ENCODE assay signal across 18 cellular contexts in genomic region chr15:56948000-56948765, GRCh38. TPM values are rescaled to one million over a fixed set of nuclear protein-coding genes. Genes with fewer than 3 reads are reported as not detected.
DNase-seq lines count a peak whose midpoint lies in the region; ATAC-seq and TF ChIP-seq lines count a peak whose summit lies in the region.
"Had no signal": no experiment of that assay in that cellular context is flagged by ENCODE, and none has a peak within 500 bp of the region (broad histone marks: within the 10 kb centered on the region; RNA-seq: fewer than 3 reads in every experiment).

No MANE protein-coding gene starts in this region.

- no peak overlapping the region for H4K91ac ChIP-seq in mesenchymal stem cell (ENCODE audit: low read length)

- no peaks in the 10 kb centered on the region for H3K4me1 ChIP-seq in mesenchymal stem cell (ENCODE audit: control insufficient read depth, insufficient read depth, low read depth, low read length)
- peaks cover 3% of the 10 kb centered on the region for H3K4me1 ChIP-seq in smooth muscle cell (ENCODE audit: low read depth)
- H3K4me1 ChIP-seq: Caco-2 had no signal

- peaks cover 100% of the 10 kb centered on the region for H3K79me2 ChIP-seq in smooth muscle cell (ENCODE audit: low read depth)

- H3K4ac ChIP-seq in mesenchymal stem cell (ENCODE audit: low read depth in 1 of 2, low read length in 2 of 2) = no peak overlapping the region

- DNase-seq in NB4 (ENCODE audit: low read depth) = peak; percentile 15
- peak; percentile 68 for DNase-seq in choroid plexus epithelial cell (ENCODE audit: low read depth)
- peak; percentile 46 for DNase-seq in mesenchymal stem cell
- no peak for DNase-seq in smooth muscle cell (lab: John Stamatoyannopoulos, UW; ENCODE audit: unreplicated experiment)
- DNase-seq in head of caudate nucleus = no peak
- DNase-seq in NCI-H1417 (lab: John Stamatoyannopoulos, UW) = no peak
- DNase-seq: activated CD4-positive, alpha-beta T cell treated with anti-CD3 and anti-CD28 coated beads, Interleukin-2, amount 50 U/mL, for 1 hour; Caco-2; MM.1S; natural killer cell; NCI-H187; NCI-H82; SHP77; stimulated activated CD4-positive, alpha-beta T cell treated with anti-CD3 and anti-CD28 coated beads, Interleukin-4, amount 100 ng/mL, for 24 hours; stimulated activated naive CD8-positive, alpha-beta T cell treated with anti-CD3 and anti-CD28 coated beads, Interleukin-15, amount 100 ng/mL, for 72 hours; upper lobe of right lung had no signal

- no peak overlapping the region for H3K18ac ChIP-seq in mesenchymal stem cell (ENCODE audit: low read depth in 1 of 2, low read length in 2 of 2)

- no peak overlapping the region for H2BK120ac ChIP-seq in mesenchymal stem cell (ENCODE audit: low read depth, low read length)

- peaks cover 81% of the 10 kb centered on the region for H4K20me1 ChIP-seq in smooth muscle cell (ENCODE audit: low read depth)

- H2AFZ ChIP-seq in mesenchymal stem cell (ENCODE audit: low read depth, low read length) = no peak overlapping the region
- no peak overlapping the region for H2AFZ ChIP-seq in smooth muscle cell (ENCODE audit: low read depth)

- no peak overlapping the region for H4K8ac ChIP-seq in mesenchymal stem cell (ENCODE audit: low read length)

- H3K4me2 ChIP-seq in mesenchymal stem cell (ENCODE audit: low read length, poor library complexity, severe bottlenecking) = no peak overlapping the region
- H3K4me2 ChIP-seq in smooth muscle cell = no peak overlapping the region

- no peak for ATAC-seq in GM21825 (IDR thresholded peaks at IDR 0.05; ENCODE audit: unreplicated experiment)
- ATAC-seq: natural killer cell; stimulated activated naive CD8-positive, alpha-beta T cell treated with anti-CD3 and anti-CD28 coated beads, Interleukin-15, amount 100 ng/mL, for 72 hours; upper lobe of right lung had no signal

- 89% methylated on average over 6 of the region's 6 CpGs for WGBS in mesenchymal stem cell
- WGBS in smooth muscle cell (ENCODE audit: low lambda C conversion rate) = 89% methylated on average over 6 of the region's 6 CpGs

- no peak overlapping the region for H2BK12ac ChIP-seq in mesenchymal stem cell (ENCODE audit: low read length in 2 of 2)

- no peak overlapping the region for H3K14ac ChIP-seq in mesenchymal stem cell (ENCODE audit: low read length in 2 of 2)

- H3K27ac ChIP-seq in mesenchymal stem cell (ENCODE audit: low read length, poor library complexity, severe bottlenecking) (no peak overlapping the region), smooth muscle cell (ENCODE audit: low read depth) (peak overlapping the region; percentile 39)
- H3K27ac ChIP-seq: HL-60, upper lobe of right lung had no signal

- H3K9ac ChIP-seq in mesenchymal stem cell (ENCODE audit: low read length) (no peak overlapping the region), smooth muscle cell (ENCODE audit: low read depth) (no peak overlapping the region)

- TF ChIP-seq POLR2A in NB4 (IDR thresholded peaks at IDR 0.05; ENCODE audit: extremely low read depth, insufficient read length) = no peak

- peaks cover 7% of the 10 kb centered on the region for H3F3A ChIP-seq in smooth muscle cell (ENCODE audit: low read depth)

- H3K27me3 ChIP-seq in mesenchymal stem cell (ENCODE audit: control insufficient read depth in 1 of 2, insufficient read depth in 1 of 2, low read length in 2 of 2) = no peaks in the 10 kb centered on the region
- no peaks in the 10 kb centered on the region for H3K27me3 ChIP-seq in smooth muscle cell (ENCODE audit: low read depth)
- H3K27me3 ChIP-seq: upper lobe of right lung had no signal

- no peak overlapping the region for H2BK15ac ChIP-seq in mesenchymal stem cell (ENCODE audit: low read depth, poor library complexity, severe bottlenecking)

- no peaks in the 10 kb centered on the region for H3K79me1 ChIP-seq in mesenchymal stem cell (replicated peaks; ENCODE audit: low read length, poor library complexity, severe bottlenecking)

- no peak overlapping the region for H2BK5ac ChIP-seq in mesenchymal stem cell (ENCODE audit: low read depth, low read length, poor library complexity, severe bottlenecking)

- no peak overlapping the region for H2AK5ac ChIP-seq in mesenchymal stem cell (ENCODE audit: low read length, severe bottlenecking)

- H3K36me3 ChIP-seq in mesenchymal stem cell (ENCODE audit: control insufficient read depth in 1 of 2, insufficient read depth in 2 of 2, low read depth in 1 of 2, low read length in 2 of 2) = peaks cover 0 to 15% of the 10 kb centered on the region in 2 experiments
- no peaks in the 10 kb centered on the region for H3K36me3 ChIP-seq in smooth muscle cell (ENCODE audit: low read depth)
- H3K36me3 ChIP-seq: upper lobe of right lung had no signal

- TF ChIP-seq CTCF in NB4 (IDR thresholded peaks at IDR 0.05; ENCODE audit: low read depth, low read length) (no peak), choroid plexus epithelial cell (conservative IDR thresholded peaks at IDR 0.05; ENCODE audit: low read depth, low read length) (no peak), smooth muscle cell (IDR thresholded peaks at IDR 0.05; ENCODE audit: borderline replicate concordance, insufficient read depth, poor library complexity, severe bottlenecking) (no peak)

- peaks cover 14% of the 10 kb centered on the region for H3K9me3 ChIP-seq in mesenchymal stem cell (ENCODE audit: control insufficient read depth, low read length)
- no peaks in the 10 kb centered on the region for H3K9me3 ChIP-seq in smooth muscle cell (replicated peaks; ENCODE audit: low read depth)
- H3K9me3 ChIP-seq: upper lobe of right lung had no signal

- H3K23ac ChIP-seq in mesenchymal stem cell (ENCODE audit: low read length in 2 of 2) = no peak overlapping the region

- no peak overlapping the region for H3K4me3 ChIP-seq in NB4 (ENCODE audit: low read depth, low read length)
- H3K4me3 ChIP-seq in choroid plexus epithelial cell (ENCODE audit: low read depth, low read length) = no peak overlapping the region
- H3K4me3 ChIP-seq in mesenchymal stem cell (ENCODE audit: insufficient read depth in 1 of 2, low read depth in 1 of 2, low read length in 2 of 2) = no peak overlapping the region
- H3K4me3 ChIP-seq in smooth muscle cell = no peak overlapping the region
- H3K4me3 ChIP-seq: upper lobe of right lung had no signal

- intact Hi-C loops in head of caudate nucleus (cut with DNase I) = no loop called here

RNA-seq across cellular contexts. Expression of gene TCF12, which starts 29.7 kb away (rescaled TPM):
- 43.3 TPM for polyA plus RNA-seq in mesenchymal stem cell (2013, experiment 1 of 2)
- polyA plus RNA-seq in mesenchymal stem cell (2013, experiment 2 of 2) = 41.8 TPM
- total RNA-seq in smooth muscle cell = 136 and 302 TPM in 2 replicates
- polyA plus RNA-seq in smooth muscle cell = 50.3 and 54.1 TPM in 2 replicates

Comparison
In these comparisons a context has a peak if more than half of its experiments do, and no peak if none do; other contexts are left out.
1. DNase-seq: peak in NB4 (single experiment), choroid plexus epithelial cell (single experiment) and mesenchymal stem cell (single experiment); none in smooth muscle cell (single experiment), head of caudate nucleus (0 of 42) and NCI-H1417 (0 of 3).